Comparison of ENCODE assay signal across 1 cellular context in genomic region chr17:35514561-35514960, GRCh38.
TF ChIP-seq lines count a peak whose summit lies in the region.

No MANE protein-coding gene starts in this region.

TF ChIP-seq in GM23338, 12 proteins besides CTCF, POLR2A, EP300 and RAD21 (continued from another document):
- TF ChIP-seq ZNF462 (CRISPR knock-in tag; IDR thresholded peaks at IDR 0.05) = no peak
- TF ChIP-seq ZNF114 (CRISPR knock-in tag; IDR thresholded peaks at IDR 0.05) = no peak
- no peak for TF ChIP-seq EZH2phosphoT487 (IDR thresholded peaks at IDR 0.05; ENCODE audit: unreplicated experiment)
